ENCODE assay signal across 30 cellular contexts in the genomic region with DNA sequence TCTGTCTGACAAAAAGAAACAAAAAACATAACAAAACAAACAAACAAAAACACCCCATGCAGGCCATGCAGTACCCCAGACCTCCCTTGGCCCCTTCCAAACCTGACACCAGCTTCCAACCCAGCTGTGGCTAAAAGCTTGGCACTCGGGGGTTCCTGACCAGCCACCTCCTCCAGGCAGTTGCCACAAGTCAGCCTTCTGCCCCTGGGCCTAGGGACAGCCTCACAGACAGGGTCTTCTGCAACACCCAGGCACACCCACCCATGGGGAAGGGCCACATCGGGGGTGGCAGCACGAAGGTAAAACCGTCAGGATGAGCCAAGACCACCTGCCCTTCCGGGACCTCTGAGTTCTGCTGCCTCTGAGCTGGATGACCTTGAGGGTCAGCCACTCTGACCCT. TPM values are rescaled to one million over a fixed set of nuclear protein-coding genes. Genes with fewer than 3 reads are reported as not detected.
"Had no signal": no experiment of that assay in that cellular context is flagged by ENCODE, and none has a peak within 500 bp of the region (broad histone marks: within the 10 kb centered on the region; RNA-seq: fewer than 3 reads in every experiment).

No MANE protein-coding gene starts in this region.

- H3K36me3 ChIP-seq: esophagus muscularis mucosa, gastroesophageal sphincter, heart left ventricle, left lung, neutrophil, pancreas, spleen, thoracic aorta, tibial nerve, upper lobe of right lung, uterus had no signal

- H3K27me3 ChIP-seq: heart left ventricle, pancreas, upper lobe of right lung, uterus had no signal

- H3K4me1 ChIP-seq: pancreas had no signal

- H3K9me3 Mint-ChIP-seq: naive thymus-derived CD8-positive, alpha-beta T cell had no signal

- H3K27ac ChIP-seq: coronary artery, esophagus muscularis mucosa, foreskin keratinocyte, gastroesophageal sphincter, heart left ventricle, left lung, neutrophil, pancreas, skin epidermis, spleen, thoracic aorta, tibial nerve, upper lobe of right lung, uterus had no signal

- H3K27me3 Mint-ChIP-seq: naive thymus-derived CD8-positive, alpha-beta T cell had no signal

- H3K4me3 ChIP-seq: coronary artery, esophagus muscularis mucosa, gastroesophageal sphincter, heart left ventricle, left lung, pancreas, skin epidermis, spleen, thoracic aorta, tibial nerve, upper lobe of right lung, uterus had no signal

- ATAC-seq: foreskin keratinocyte; naive thymus-derived CD8-positive, alpha-beta T cell; stimulated activated naive CD8-positive, alpha-beta T cell treated with anti-CD3 and anti-CD28 coated beads, Interleukin-15, Interleukin-2, amounts not matched to agents 100 U/mL and 50 U/mL, for 24 hours had no signal

- H3K4me3 Mint-ChIP-seq: naive thymus-derived CD8-positive, alpha-beta T cell had no signal

- DNase-seq: dermis blood vessel endothelial cell; effector memory CD4-positive, alpha-beta T cell; foreskin keratinocyte; heart left ventricle; hippocampal formation; left cardiac atrium; left lung; mesendoderm; naive thymus-derived CD8-positive, alpha-beta T cell; pancreas; retina; spleen; stimulated activated CD4-positive, alpha-beta T cell treated with anti-CD3 and anti-CD28 coated beads, Interleukin-15, amount 100 ng/mL, for 24 hours; stimulated activated CD4-positive, alpha-beta T cell treated with anti-CD3 and anti-CD28 coated beads, Interleukin-2, amount 100 ng/mL, for 48 hours; stimulated activated CD8-positive, alpha-beta memory T cell treated with anti-CD3 and anti-CD28 coated beads, Interleukin-4, amount 100 ng/mL, for 48 hours; stimulated activated naive CD8-positive, alpha-beta T cell treated with anti-CD3 and anti-CD28 coated beads, Interleukin-15, Interleukin-2, amounts not matched to agents 100 U/mL and 50 U/mL, for 24 hours; upper lobe of right lung; uterus had no signal

- H3K36me3 Mint-ChIP-seq: naive thymus-derived CD8-positive, alpha-beta T cell had no signal

- H3K9me3 ChIP-seq: esophagus muscularis mucosa, gastroesophageal sphincter, heart left ventricle, left lung, neutrophil, pancreas, spleen, thoracic aorta, tibial nerve, upper lobe of right lung, uterus had no signal

RNA-seq across cellular contexts. Expression of a gene that starts 10.7 kb away (rescaled TPM):
- total RNA-seq: endothelial cell of umbilical vein, foreskin keratinocyte, kidney epithelial cell, lung microvascular endothelial cell, pulmonary artery endothelial cell had no signal
- polyA plus RNA-seq: endothelial cell of umbilical vein, neural cell had no signal
